11 cellular contexts compared by ENCODE assay signal in the genomic region with DNA sequence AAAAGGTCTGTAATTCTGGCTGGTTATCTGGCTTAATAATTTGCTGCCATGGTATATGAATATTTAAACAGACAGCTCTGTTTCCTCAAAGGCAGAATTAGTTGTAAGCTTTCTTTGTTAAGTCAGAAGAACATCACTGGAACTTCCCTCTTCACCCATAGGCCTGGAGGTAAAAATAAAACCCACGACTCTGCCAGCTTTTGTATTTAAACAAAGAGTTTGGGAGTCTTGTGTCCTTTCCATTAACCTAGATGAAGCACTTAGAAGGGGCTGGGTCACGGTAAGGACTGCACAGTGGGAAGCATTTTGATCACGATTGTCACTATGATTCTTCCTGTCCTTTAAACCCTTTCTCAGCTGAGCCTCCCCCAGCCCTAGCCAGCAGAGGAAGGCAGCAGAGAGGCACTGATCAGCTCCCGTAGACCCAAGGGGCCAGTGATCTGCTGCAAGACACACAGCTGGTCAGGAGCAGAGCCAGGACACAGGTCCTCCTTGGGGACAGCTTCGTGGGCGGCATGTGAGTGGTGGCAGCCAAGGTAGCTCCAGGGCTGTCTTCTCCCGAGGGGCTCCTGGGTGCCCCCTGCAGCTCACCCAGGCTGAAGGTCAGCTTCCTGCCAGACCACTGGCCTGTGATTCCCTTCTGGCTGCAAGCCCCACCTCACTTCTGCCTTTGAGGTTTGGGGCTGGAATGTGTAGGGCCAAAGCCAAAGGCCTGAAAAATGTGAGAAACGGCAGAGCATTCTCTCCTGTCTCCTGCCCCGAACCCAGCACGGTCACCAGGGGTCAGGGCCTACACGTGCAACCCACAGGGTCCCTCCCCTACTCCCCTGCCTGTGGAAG. TPM values are rescaled to one million over a fixed set of nuclear protein-coding genes. Genes with fewer than 3 reads are reported as not detected.
DNase-seq lines count a peak whose midpoint lies in the region; ATAC-seq and TF ChIP-seq lines count a peak whose summit lies in the region.
"Had no signal": no experiment of that assay in that cellular context is flagged by ENCODE, and none has a peak within 500 bp of the region (broad histone marks: within the 10 kb centered on the region; RNA-seq: fewer than 3 reads in every experiment).

No MANE protein-coding gene starts in this region.

- no peaks in the 10 kb centered on the region for H3K9me3 ChIP-seq in SJCRH30 (replicated peaks)
- H3K9me3 ChIP-seq: thoracic aorta had no signal

- H3K36me3 Mint-ChIP-seq in activated T-cell treated with anti-CD3 and anti-CD28 coated beads, Interleukin-2, amount 50 U/mL, for 24 hours (ENCODE audit: low read depth) = peaks cover 10% of the 10 kb centered on the region
- peaks cover 12% of the 10 kb centered on the region for H3K36me3 Mint-ChIP-seq in stimulated activated memory B cell treated with anti-CD40 and anti-IgM and Interleukin-4, amounts not matched to agents 10 μg/mL and 1 μg/mL and 100 μg/mL, for 72 hours
- no peaks in the 10 kb centered on the region for H3K36me3 Mint-ChIP-seq in mesothelial cell of epicardium
- H3K36me3 Mint-ChIP-seq in endothelial cell (ENCODE audit: low read depth, unreplicated experiment) = no peaks in the 10 kb centered on the region

- peaks cover 85% of the 10 kb centered on the region for H3K4me1 Mint-ChIP-seq in activated T-cell treated with anti-CD3 and anti-CD28 coated beads, Interleukin-2, amount 50 U/mL, for 24 hours (ENCODE audit: low read depth)
- peaks cover 87% of the 10 kb centered on the region for H3K4me1 Mint-ChIP-seq in stimulated activated memory B cell treated with anti-CD40 and anti-IgM and Interleukin-4, amounts not matched to agents 10 μg/mL and 1 μg/mL and 100 μg/mL, for 72 hours
- H3K4me1 Mint-ChIP-seq in mesothelial cell of epicardium = peaks cover 5% of the 10 kb centered on the region
- peaks cover 26% of the 10 kb centered on the region for H3K4me1 Mint-ChIP-seq in endothelial cell (ENCODE audit: unreplicated experiment)

- no peaks in the 10 kb centered on the region for H3K27me3 Mint-ChIP-seq in activated T-cell treated with anti-CD3 and anti-CD28 coated beads, Interleukin-2, amount 50 U/mL, for 24 hours
- no peaks in the 10 kb centered on the region for H3K27me3 Mint-ChIP-seq in stimulated activated memory B cell treated with anti-CD40 and anti-IgM and Interleukin-4, amounts not matched to agents 10 μg/mL and 1 μg/mL and 100 μg/mL, for 72 hours
- H3K27me3 Mint-ChIP-seq in mesothelial cell of epicardium (ENCODE audit: low read depth) (no peaks in the 10 kb centered on the region), endothelial cell (ENCODE audit: unreplicated experiment) (peaks cover 12% of the 10 kb centered on the region)

- peak overlapping the region; percentile 48 for H3K27ac Mint-ChIP-seq in activated T-cell treated with anti-CD3 and anti-CD28 coated beads, Interleukin-2, amount 50 U/mL, for 24 hours
- H3K27ac Mint-ChIP-seq in stimulated activated memory B cell treated with anti-CD40 and anti-IgM and Interleukin-4, amounts not matched to agents 10 μg/mL and 1 μg/mL and 100 μg/mL, for 72 hours = peak overlapping the region; percentile 90
- H3K27ac Mint-ChIP-seq in mesothelial cell of epicardium = no peak overlapping the region
- no peak overlapping the region for H3K27ac Mint-ChIP-seq in endothelial cell (ENCODE audit: unreplicated experiment)

- TF ChIP-seq CTCF in mesothelial cell of epicardium (IDR thresholded peaks at IDR 0.05; ENCODE audit: unreplicated experiment) = no peak
- TF ChIP-seq CTCF in endothelial cell (IDR thresholded peaks at IDR 0.05; ENCODE audit: unreplicated experiment) = no peak

- no peaks in the 10 kb centered on the region for H3K9me3 Mint-ChIP-seq in activated T-cell treated with anti-CD3 and anti-CD28 coated beads, Interleukin-2, amount 50 U/mL, for 24 hours
- no peaks in the 10 kb centered on the region for H3K9me3 Mint-ChIP-seq in stimulated activated memory B cell treated with anti-CD40 and anti-IgM and Interleukin-4, amounts not matched to agents 10 μg/mL and 1 μg/mL and 100 μg/mL, for 72 hours
- no peaks in the 10 kb centered on the region for H3K9me3 Mint-ChIP-seq in mesothelial cell of epicardium
- no peaks in the 10 kb centered on the region for H3K9me3 Mint-ChIP-seq in endothelial cell (ENCODE audit: unreplicated experiment)

- no peaks in the 10 kb centered on the region for H3K27me3 ChIP-seq in SJCRH30

- peak overlapping the region; percentile 90 for H3K27ac ChIP-seq in SJCRH30
- H3K27ac ChIP-seq: thoracic aorta had no signal

- peak; percentile 2 for ATAC-seq in stimulated activated memory B cell treated with anti-CD40 and anti-IgM and Interleukin-4, amounts not matched to agents 10 μg/mL and 1 μg/mL and 100 μg/mL, for 72 hours

- no peak for TF ChIP-seq POLR2A in erythroblast (IDR thresholded peaks at IDR 0.05; ENCODE audit: low read length)

- H3K4me3 Mint-ChIP-seq in activated T-cell treated with anti-CD3 and anti-CD28 coated beads, Interleukin-2, amount 50 U/mL, for 24 hours = no peak overlapping the region
- peak overlapping the region; percentile 70 for H3K4me3 Mint-ChIP-seq in stimulated activated memory B cell treated with anti-CD40 and anti-IgM and Interleukin-4, amounts not matched to agents 10 μg/mL and 1 μg/mL and 100 μg/mL, for 72 hours
- H3K4me3 Mint-ChIP-seq in mesothelial cell of epicardium = no peak overlapping the region
- H3K4me3 Mint-ChIP-seq in endothelial cell (ENCODE audit: unreplicated experiment) = no peak overlapping the region

- peaks cover 76% of the 10 kb centered on the region for H3K4me1 ChIP-seq in SJCRH30

- no peak overlapping the region for H3K4me3 ChIP-seq in SJCRH30
- H3K4me3 ChIP-seq: thoracic aorta had no signal

- no peak for DNase-seq in activated T-cell treated with anti-CD3 and anti-CD28 coated beads, Interleukin-2, amount 50 U/mL, for 24 hours
- DNase-seq in activated T-cell treated with anti-CD3 and anti-CD28 coated beads, Interleukin-2, amount 50 U/mL, for 1 hour = no peak
- peak; percentile 60 to 63 for DNase-seq in SJCRH30
- peak; percentile 37 to 51 for DNase-seq in erythroblast (lab: John Stamatoyannopoulos, UW)
- DNase-seq in mesothelial cell of epicardium (ENCODE audit: low spot score in 2 of 2, unreplicated experiment in 2 of 2) = no peak
- DNase-seq in endothelial cell (ENCODE audit: low spot score) = no peak
- no peak for DNase-seq in NCI-H524 (lab: John Stamatoyannopoulos, UW)
- DNase-seq: NCI-H2107 had no signal

- no peaks in the 10 kb centered on the region for H3K36me3 ChIP-seq in SJCRH30
- H3K36me3 ChIP-seq: thoracic aorta had no signal

RNA-seq across cellular contexts. Expression of a gene that starts 4.0 kb away (rescaled TPM):
- total RNA-seq in SJCRH30 (2014; rRNA removed; shearing (Covaris generic)) = 31.5 and 34.9 TPM in 2 replicates
- 0.11 TPM in 1 of 3 replicates, not detected in the others for total RNA-seq in mesothelial cell of epicardium
- total RNA-seq in endothelial cell (ENCODE audit: unreplicated experiment) = 80.5 TPM

RNA-seq across cellular contexts. Expression of a gene that starts 38.1 kb away (rescaled TPM):
- total RNA-seq in SJCRH30 (2014; rRNA removed; shearing (Covaris generic)) = 0.47 and 0.89 TPM in 2 replicates
- total RNA-seq in mesothelial cell of epicardium = 4.0 to 5.6 TPM (median 4.9 TPM) in 3 replicates
- 1.7 TPM for total RNA-seq in endothelial cell (ENCODE audit: unreplicated experiment)
- total RNA-seq: cardiac septum had no signal

Comparison
In these comparisons a context has a peak if more than half of its experiments do, and no peak if none do; other contexts are left out.
1. DNase-seq: peak in SJCRH30 (2 of 2) and erythroblast (2 of 2); none in activated T-cell treated with anti-CD3 and anti-CD28 coated beads, Interleukin-2, amount 50 U/mL, for 24 hours (single experiment), activated T-cell treated with anti-CD3 and anti-CD28 coated beads, Interleukin-2, amount 50 U/mL, for 1 hour (single experiment), mesothelial cell of epicardium (0 of 2), endothelial cell (single experiment) and NCI-H524 (0 of 2).
2. H3K27ac Mint-ChIP-seq: peak in activated T-cell treated with anti-CD3 and anti-CD28 coated beads, Interleukin-2, amount 50 U/mL, for 24 hours (single experiment) and stimulated activated memory B cell treated with anti-CD40 and anti-IgM and Interleukin-4, amounts not matched to agents 10 μg/mL and 1 μg/mL and 100 μg/mL, for 72 hours (single experiment); none in mesothelial cell of epicardium (single experiment) and endothelial cell (single experiment).
3. RNA of a gene that starts 4.0 kb away (total RNA-seq): 80.5 TPM in endothelial cell (single experiment) and 31.5 to 34.9 TPM in SJCRH30; 0.11 TPM in mesothelial cell of epicardium; every median in the first group is over 10 times any median in the second.